29 cellular contexts compared by ENCODE assay signal in genomic region chr2:240951045-240951594, GRCh38. TPM values are rescaled to one million over a fixed set of nuclear protein-coding genes. Genes with fewer than 3 reads are reported as not detected.
"Had no signal": no experiment of that assay in that cellular context is flagged by ENCODE, and none has a peak within 500 bp of the region (broad histone marks: within the 10 kb centered on the region; RNA-seq: fewer than 3 reads in every experiment).

No MANE protein-coding gene starts in this region.

- ATAC-seq: activated CD8-positive, alpha-beta memory T cell treated with anti-CD3 and anti-CD28 coated beads, Interleukin-2, amount 10 ng/mL, durations not matched to agents 7 days and 5 days; Panc1 had no signal

- H3K9me3 ChIP-seq: ascending aorta, SJCRH30 had no signal

- H3K4me3 ChIP-seq: ascending aorta, SJCRH30, SK-N-MC had no signal

- H3K27ac ChIP-seq: ascending aorta, SJCRH30, SK-N-MC, WERI-Rb-1 had no signal

- H3K4me1 ChIP-seq: ascending aorta had no signal

- H3K27me3 ChIP-seq: ascending aorta had no signal

- H3K36me3 ChIP-seq: ascending aorta, SJCRH30, WERI-Rb-1 had no signal

- DNase-seq: activated CD4-positive, alpha-beta memory T cell treated with anti-CD3 and anti-CD28 coated beads, Interleukin-2, amount 10 ng/mL, durations not matched to agents 7 days and 5 days; activated CD4-positive, alpha-beta T cell treated with anti-CD3 and anti-CD28 coated beads for 1 hour; activated CD4-positive, alpha-beta T cell treated with anti-CD3 and anti-CD28 coated beads for 48 hours; activated CD4-positive, CD25-positive, alpha-beta regulatory T cell; activated CD8-positive, alpha-beta memory T cell treated with anti-CD3 and anti-CD28 coated beads for 24 hours; activated CD8-positive, alpha-beta memory T cell treated with anti-CD3 and anti-CD28 coated beads, Interleukin-2, amount 10 ng/mL, durations not matched to agents 7 days and 5 days; activated effector memory CD4-positive, alpha-beta T cell treated with Interleukin-2 at 50 U/mL for 16 hours; activated naive CD8-positive, alpha-beta T cell treated with anti-CD3 and anti-CD28 coated beads, Interleukin-2, amount 10 ng/mL, durations not matched to agents 7 days and 5 days; activated T-cell treated with anti-CD3 and anti-CD28 coated beads, Interleukin-2, amount 50 U/mL, for 48 hours; amygdala; NCI-H1105; NCI-H1417 treated with DMSO at 0.1 percent for 48 hours; NCI-H187 treated with DMSO at 0.1 percent for 48 hours; NCI-H2081 treated with DMSO at 0.1 percent for 48 hours; NCI-H226; NCI-H446 treated with DMSO at 0.1 percent for 48 hours; NCI-H524 treated with DMSO at 0.1 percent for 48 hours; SHP77; SJCRH30; T1000; WERI-Rb-1 had no signal

RNA-seq across cellular contexts. Expression of gene CROCC2, which starts 45.0 kb away (rescaled TPM):
- total RNA-seq: activated CD4-positive, alpha-beta memory T cell treated with anti-CD3 and anti-CD28 coated beads, Interleukin-2, amount 10 ng/mL, durations not matched to agents 7 days and 5 days; activated CD8-positive, alpha-beta memory T cell treated with anti-CD3 and anti-CD28 coated beads, Interleukin-2, amount 10 ng/mL, durations not matched to agents 7 days and 5 days; activated naive CD8-positive, alpha-beta T cell treated with anti-CD3 and anti-CD28 coated beads, Interleukin-2, amount 10 ng/mL, durations not matched to agents 7 days and 5 days; cardiac septum; MCF 10A; T-helper 1 cell treated with Interleukin-12 subunit alpha and Interleukin-12 subunit beta and Interleukin-4 antibody, amounts not matched to agents 30 ng/mL and 1 ng/mL, for 36 hours; T-helper 2 cell treated with Interferon-gamma antibody and Interleukin-4, amounts not matched to agents 100 ng/mL and 5 ng/mL, for 36 hours had no signal

RNA-seq across cellular contexts. Expression of gene MAB21L4, which starts 55.2 kb away (rescaled TPM):
- total RNA-seq: activated CD4-positive, alpha-beta memory T cell treated with anti-CD3 and anti-CD28 coated beads, Interleukin-2, amount 10 ng/mL, durations not matched to agents 7 days and 5 days; activated CD8-positive, alpha-beta memory T cell treated with anti-CD3 and anti-CD28 coated beads, Interleukin-2, amount 10 ng/mL, durations not matched to agents 7 days and 5 days; activated naive CD8-positive, alpha-beta T cell treated with anti-CD3 and anti-CD28 coated beads, Interleukin-2, amount 10 ng/mL, durations not matched to agents 7 days and 5 days; ascending aorta; cardiac septum; MCF 10A; RPMI7951; T-helper 1 cell treated with Interleukin-12 subunit alpha and Interleukin-12 subunit beta and Interleukin-4 antibody, amounts not matched to agents 30 ng/mL and 1 ng/mL, for 36 hours; T-helper 2 cell treated with Interferon-gamma antibody and Interleukin-4, amounts not matched to agents 100 ng/mL and 5 ng/mL, for 36 hours had no signal
